24 cellular contexts compared by ENCODE assay signal in the genomic region with DNA sequence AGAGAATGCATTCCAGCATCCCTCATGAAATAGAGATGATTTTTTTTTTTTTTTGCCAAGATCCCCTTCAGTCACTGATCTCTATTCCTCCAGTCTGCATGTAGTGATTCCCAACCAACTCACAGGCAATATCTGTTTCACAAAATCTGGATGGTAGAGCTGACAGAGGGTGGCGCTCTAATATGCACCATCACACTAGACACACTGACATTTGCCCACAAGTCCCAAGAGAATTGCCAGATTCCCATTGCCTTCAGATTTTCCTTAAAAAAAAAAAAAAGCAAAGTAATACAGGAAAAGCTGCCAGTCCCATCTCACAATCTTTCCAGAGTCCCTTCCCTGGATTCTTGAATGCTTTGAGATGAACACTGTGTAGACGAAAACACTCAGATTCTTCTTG.
DNase-seq lines count a peak whose midpoint lies in the region; ATAC-seq and TF ChIP-seq lines count a peak whose summit lies in the region.
"Had no signal": no experiment of that assay in that cellular context is flagged by ENCODE, and none has a peak within 500 bp of the region (broad histone marks: within the 10 kb centered on the region; RNA-seq: fewer than 3 reads in every experiment).

No MANE protein-coding gene starts in this region.

- H3K79me2 ChIP-seq in OCI-LY3 (ENCODE audit: low read length) = no peaks in the 10 kb centered on the region

- H3K27me3 ChIP-seq in OCI-LY3 (ENCODE audit: low read depth, low read length) = no peaks in the 10 kb centered on the region
- no peaks in the 10 kb centered on the region for H3K27me3 ChIP-seq in body of pancreas
- H3K27me3 ChIP-seq: cardiac muscle cell, esophagus squamous epithelium, pancreas, Peyer's patch, sigmoid colon, upper lobe of left lung had no signal

- H2AFZ ChIP-seq in OCI-LY3 (ENCODE audit: low read depth, low read length) = no peak overlapping the region

- H3K27ac ChIP-seq in OCI-LY3 (ENCODE audit: low read length) (no peak overlapping the region), body of pancreas (no peak overlapping the region)
- H3K27ac ChIP-seq: cardiac muscle cell, esophagus squamous epithelium, KMS-11, pancreas, Peyer's patch, sigmoid colon, upper lobe of left lung had no signal

- TF ChIP-seq POLR2A in body of pancreas (IDR thresholded peaks at IDR 0.05) = no peak

- H4K20me1 ChIP-seq in OCI-LY3 (ENCODE audit: insufficient read depth, low read length) = no peaks in the 10 kb centered on the region

- no peaks in the 10 kb centered on the region for H3K9me3 ChIP-seq in OCI-LY3 (ENCODE audit: insufficient read depth, low read length)
- no peaks in the 10 kb centered on the region for H3K9me3 ChIP-seq in body of pancreas
- H3K9me3 ChIP-seq: pancreas, Peyer's patch, sigmoid colon, upper lobe of left lung had no signal

- TF ChIP-seq CTCF in OCI-LY3 (IDR thresholded peaks at IDR 0.05; ENCODE audit: low read depth, low read length) (peak; percentile 29), body of pancreas (IDR thresholded peaks at IDR 0.05) (no peak)

- peak; percentile 28 for DNase-seq in COLO829 (ENCODE audit: low spot score)
- peak; percentile 17 for DNase-seq in iPS-NIHi11 (ENCODE audit: low spot score)
- no peak for DNase-seq in DMS53 treated with DMSO at 0.1 percent for 48 hours (lab: John Stamatoyannopoulos, UW; ENCODE audit: unreplicated experiment)
- DNase-seq in activated naive CD4-positive, alpha-beta T cell treated with Interleukin-2 at 50 U/mL for 16 hours = no peak
- DNase-seq in cerebellar cortex (ENCODE audit: low spot score) = no peak
- no peak for DNase-seq in body of pancreas
- DNase-seq: ACHN; activated CD4-positive, alpha-beta T cell treated with anti-CD3 and anti-CD28 coated beads for 48 hours; activated CD8-positive, alpha-beta memory T cell treated with anti-CD3 and anti-CD28 coated beads, Interleukin-2, amount 50 U/mL, for 48 hours; activated effector memory CD4-positive, alpha-beta T cell treated with anti-CD3 and anti-CD28 coated beads, Interleukin-2, amount 50 U/mL, for 16 hours; esophagus squamous epithelium; naive thymus-derived CD4-positive, alpha-beta T cell; NCI-H1105; NCI-H526 treated with DMSO at 0.1 percent for 48 hours; pancreas; Peyer's patch; sigmoid colon; stimulated activated CD4-positive, alpha-beta T cell treated with anti-CD3 and anti-CD28 coated beads, Interleukin-2, amount 100 ng/mL, for 24 hours; stimulated activated naive CD8-positive, alpha-beta T cell treated with anti-CD3 and anti-CD28 coated beads, Interleukin-15, amount 100 ng/mL, for 72 hours; upper lobe of left lung had no signal

- no peak overlapping the region for H3K4me3 ChIP-seq in OCI-LY3 (ENCODE audit: low read length)
- H3K4me3 ChIP-seq in body of pancreas = no peak overlapping the region
- H3K4me3 ChIP-seq: cardiac muscle cell, esophagus squamous epithelium, pancreas, Peyer's patch, sigmoid colon, upper lobe of left lung had no signal

- H3K36me3 ChIP-seq in OCI-LY3 (replicated peaks; ENCODE audit: low read depth, low read length) (no peaks in the 10 kb centered on the region), body of pancreas (replicated peaks in 1 of 2; ENCODE audit: insufficient read depth in 1 of 2, low read depth in 2 of 2) (no peaks in the 10 kb centered on the region)
- H3K36me3 ChIP-seq: cardiac muscle cell, esophagus squamous epithelium, pancreas, Peyer's patch, sigmoid colon, upper lobe of left lung had no signal

- peaks cover 12% of the 10 kb centered on the region for H3K4me1 ChIP-seq in OCI-LY3 (ENCODE audit: low read length)
- H3K4me1 ChIP-seq in body of pancreas = no peaks in the 10 kb centered on the region
- H3K4me1 ChIP-seq: esophagus squamous epithelium, pancreas, Peyer's patch, sigmoid colon, upper lobe of left lung had no signal

- H3K4me2 ChIP-seq in OCI-LY3 (ENCODE audit: low read length) = no peak overlapping the region
- H3K4me2 ChIP-seq: KMS-11 had no signal

- H3K9ac ChIP-seq in OCI-LY3 (ENCODE audit: low read length) = no peak overlapping the region
- H3K9ac ChIP-seq: KMS-11 had no signal

- 52 to 54% methylated on average over 2 of the region's 2 CpGs for WGBS in body of pancreas, 2 donors

- peak; percentile 50 for ATAC-seq in GM18868 (IDR thresholded peaks at IDR 0.05; ENCODE audit: unreplicated experiment)
- no peak for ATAC-seq in body of pancreas
- ATAC-seq: naive thymus-derived CD4-positive, alpha-beta T cell; pancreas; stimulated activated naive CD8-positive, alpha-beta T cell treated with anti-CD3 and anti-CD28 coated beads, Interleukin-15, amount 100 ng/mL, for 72 hours had no signal

- intact Hi-C loops in body of pancreas (cut with DNase I) = no loop called here

Comparison
In these comparisons a context has a peak if more than half of its experiments do, and no peak if none do; other contexts are left out.
1. DNase-seq: peak in COLO829 (single experiment) and iPS-NIHi11 (single experiment); none in DMS53 treated with DMSO at 0.1 percent for 48 hours (single experiment), activated naive CD4-positive, alpha-beta T cell treated with Interleukin-2 at 50 U/mL for 16 hours (single experiment), cerebellar cortex (single experiment) and body of pancreas (0 of 4).